8 cellular contexts compared by ENCODE assay signal in the genomic region with DNA sequence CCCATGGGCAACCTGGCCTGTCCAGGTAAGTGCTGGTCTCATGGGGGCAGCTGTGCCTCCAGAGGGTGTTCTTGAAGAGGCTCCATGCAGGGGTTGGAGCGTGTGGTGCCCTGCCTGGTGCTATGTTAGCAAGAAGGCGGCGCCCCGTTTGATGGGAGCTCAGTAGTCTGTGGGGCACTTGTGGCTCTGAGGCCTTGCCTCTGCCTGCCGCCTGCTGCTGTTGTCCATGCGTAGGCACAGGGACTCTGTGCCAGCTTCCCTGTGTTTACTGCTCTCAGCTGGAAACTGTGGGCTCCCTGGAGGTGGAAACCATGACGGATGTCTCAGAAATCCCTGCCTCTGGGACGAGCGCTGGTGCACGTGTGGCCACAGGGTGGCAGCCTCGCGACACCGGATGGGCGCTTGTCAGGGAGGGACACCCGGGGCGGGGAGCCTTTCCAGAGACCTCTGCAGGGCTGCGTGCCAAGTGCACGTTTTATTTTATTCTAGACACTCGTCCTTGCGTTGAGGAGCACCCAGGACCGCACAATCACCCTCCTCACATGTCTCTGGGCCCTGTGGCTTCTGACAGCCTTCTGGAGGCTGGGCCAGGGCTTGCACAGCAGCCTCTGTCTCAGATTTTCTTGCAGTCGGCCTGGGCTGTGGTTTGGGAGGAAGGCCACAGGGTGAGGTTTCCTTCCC. TPM values are rescaled to one million over a fixed set of nuclear protein-coding genes. Genes with fewer than 3 reads are reported as not detected.
DNase-seq lines count a peak whose midpoint lies in the region; ATAC-seq and TF ChIP-seq lines count a peak whose summit lies in the region.

No MANE protein-coding gene starts in this region.

- H2BK5ac ChIP-seq in mesenchymal stem cell (ENCODE audit: low read depth, low read length, poor library complexity, severe bottlenecking): no peak overlapping the region

- no peak overlapping the region for H2BK12ac ChIP-seq in mesenchymal stem cell (ENCODE audit: low read length in 2 of 2)

- H3K23ac ChIP-seq in mesenchymal stem cell (ENCODE audit: low read length in 2 of 2): no peak overlapping the region

- peaks cover 13% of the 10 kb centered on the region for H3K36me3 Mint-ChIP-seq in Caco-2 (ENCODE audit: insufficient read depth, unreplicated experiment)

- 0 out of 2 replicates have a peak, but pooled peaks cover 5% of the 10 kb centered on the region for H3K4me1 ChIP-seq in Caco-2
- peaks cover 67% of the 10 kb centered on the region for H3K4me1 ChIP-seq in mesenchymal stem cell (ENCODE audit: control insufficient read depth, insufficient read depth, low read depth, low read length)

- no peak overlapping the region for H2BK15ac ChIP-seq in mesenchymal stem cell (ENCODE audit: low read depth, poor library complexity, severe bottlenecking)

- peak overlapping the region; percentile 3 to 6 for H3K4ac ChIP-seq in mesenchymal stem cell (ENCODE audit: low read depth in 1 of 2, low read length in 2 of 2)

- H3K4me1 Mint-ChIP-seq in Caco-2 (ENCODE audit: low read depth, unreplicated experiment): no peaks in the 10 kb centered on the region

- H3K18ac ChIP-seq in mesenchymal stem cell (ENCODE audit: low read depth in 1 of 2, low read length in 2 of 2): peak overlapping the region in 1 of 2 experiments; percentile 73

- POLR2A ChIA-PET in Caco-2 (lab: Charles Lee): interaction anchor here (0.5 kb wide), 1 partner anchor 25 kb away, joined by 3 read pairs; no protein-coding TSS in a partner anchor

- CTCF ChIA-PET in Caco-2 (lab: Charles Lee): interaction anchor here (0.6 kb wide), 1 partner anchor 184 kb away, joined by 3 read pairs; no protein-coding TSS in a partner anchor

- H3K4me2 ChIP-seq in mesenchymal stem cell (ENCODE audit: low read length, poor library complexity, severe bottlenecking): no peak overlapping the region

- peak; percentile 76 for ATAC-seq in GM21423 (IDR thresholded peaks at IDR 0.05; ENCODE audit: unreplicated experiment)

- H4K91ac ChIP-seq in mesenchymal stem cell (ENCODE audit: low read length): no peak overlapping the region

- H3K4me3 Mint-ChIP-seq in Caco-2 (ENCODE audit: unreplicated experiment): no peak overlapping the region

- H3K9me3 Mint-ChIP-seq in Caco-2 (ENCODE audit: unreplicated experiment): no peaks in the 10 kb centered on the region

- intact Hi-C loops in Caco-2 (cut with micrococcal nuclease; ENCODE audit: unreplicated experiment): loop anchor here (1.0 kb wide), 2 partner anchors 184 to 281 kb away; no protein-coding TSS in a partner anchor

- H3K27me3 ChIP-seq in Caco-2 (replicated peaks; ENCODE audit: control insufficient read depth, insufficient read depth, low read length): no peaks in the 10 kb centered on the region
- no peaks in the 10 kb centered on the region for H3K27me3 ChIP-seq in mesenchymal stem cell (ENCODE audit: control insufficient read depth in 1 of 2, insufficient read depth in 1 of 2, low read length in 2 of 2)

- H3K4me3 ChIP-seq in Caco-2 (ENCODE audit: low read depth, low read length) (no peak overlapping the region), mesenchymal stem cell (ENCODE audit: insufficient read depth in 1 of 2, low read depth in 1 of 2, low read length in 2 of 2) (no peak overlapping the region)

- H3K9me3 ChIP-seq in Caco-2: no peaks in the 10 kb centered on the region
- no peaks in the 10 kb centered on the region for H3K9me3 ChIP-seq in mesenchymal stem cell (ENCODE audit: control insufficient read depth, low read length)

- H3K14ac ChIP-seq in mesenchymal stem cell (ENCODE audit: low read length in 2 of 2): no peak overlapping the region

- peak overlapping the region; percentile 71 for H4K8ac ChIP-seq in mesenchymal stem cell (ENCODE audit: low read length)

- H3K36me3 ChIP-seq in Caco-2 (ENCODE audit: control insufficient read depth, insufficient read depth, low read length) (no peaks in the 10 kb centered on the region; the same call in 1 of the 2 replicates), mesenchymal stem cell (ENCODE audit: control insufficient read depth in 1 of 2, insufficient read depth in 2 of 2, low read depth in 1 of 2, low read length in 2 of 2) (peaks cover 39 to 46% of the 10 kb centered on the region in 2 experiments)

- H3K27ac Mint-ChIP-seq in Caco-2 (ENCODE audit: unreplicated experiment): no peak overlapping the region

- H2BK120ac ChIP-seq in mesenchymal stem cell (ENCODE audit: low read depth, low read length): no peak overlapping the region

- BruUV-seq in Caco-2 (replicated peaks; lab: Mats Ljungman, UMichigan): no TSS peak

- no peaks in the 10 kb centered on the region for H3K27me3 Mint-ChIP-seq in Caco-2 (ENCODE audit: insufficient read depth, unreplicated experiment)

- no peak overlapping the region for H2AFZ ChIP-seq in mesenchymal stem cell (ENCODE audit: low read depth, low read length)

- WGBS in mesenchymal stem cell: 24% methylated on average over 21 of the region's 22 CpGs

- H3K9ac ChIP-seq in mesenchymal stem cell (ENCODE audit: low read length): peak overlapping the region; percentile 22

- TF ChIP-seq CTCF in Caco-2 (IDR thresholded peaks at IDR 0.05; ENCODE audit: insufficient read depth in 1 of 2, low read depth in 1 of 2, low read length in 1 of 2, severe bottlenecking in 1 of 2, unreplicated experiment in 1 of 2): peak; percentile 90 to 96

- peaks cover 32% of the 10 kb centered on the region for H3K79me1 ChIP-seq in mesenchymal stem cell (replicated peaks; ENCODE audit: low read length, poor library complexity, severe bottlenecking)

- no peak overlapping the region for H3K27ac ChIP-seq in mesenchymal stem cell (ENCODE audit: low read length, poor library complexity, severe bottlenecking)

- DNase-seq in Caco-2 (peak; percentile 80 to 89), HT-29 (ENCODE audit: low spot score) (peak; percentile 80), NOMO-1 (lab: John Stamatoyannopoulos, UW; ENCODE audit: unreplicated experiment in 2 of 2) (peak; percentile 27 to 46), mesenchymal stem cell (peak; percentile 85)
- peak; percentile 74 to 79 for DNase-seq in activated CD8-positive, alpha-beta memory T cell treated with anti-CD3 and anti-CD28 coated beads for 1 hour (ENCODE audit: extremely low read depth in 1 of 2, low read depth in 1 of 2)
- DNase-seq in effector CD4-positive, alpha-beta T cell: peak; percentile 84
- peak; percentile 76 for DNase-seq in stimulated activated CD8-positive, alpha-beta memory T cell treated with anti-CD3 and anti-CD28 coated beads, Interleukin-15, amount 100 ng/mL, for 1 hour (ENCODE audit: low read depth)

- H2AK5ac ChIP-seq in mesenchymal stem cell (ENCODE audit: low read length, severe bottlenecking): peak overlapping the region; percentile 66

RNA-seq across cellular contexts. Expression of a gene that starts 27.1 kb away (rescaled TPM):
- 29.1 and 30.3 TPM in 2 replicates for total RNA-seq in Caco-2 (2022)
- total RNA-seq in HT-29 (2014; rRNA removed; shearing (Covaris generic)): 56.8 and 57.1 TPM in 2 replicates
- 17.0 TPM for polyA plus RNA-seq in mesenchymal stem cell (2013, experiment 1 of 2)
- 15.9 TPM for polyA plus RNA-seq in mesenchymal stem cell (2013, experiment 2 of 2)

RNA-seq across cellular contexts. Expression of a gene that starts 27.3 kb away (rescaled TPM):
- total RNA-seq in Caco-2 (2022): 25.3 and 27.1 TPM in 2 replicates
- total RNA-seq in HT-29 (2014; rRNA removed; shearing (Covaris generic)): 46.1 and 49.6 TPM in 2 replicates
- 9.8 TPM for polyA plus RNA-seq in mesenchymal stem cell (2013, experiment 1 of 2)
- 10.1 TPM for polyA plus RNA-seq in mesenchymal stem cell (2013, experiment 2 of 2)

RNA-seq across cellular contexts. Expression of a gene that starts 53.1 kb away (rescaled TPM):
- total RNA-seq in Caco-2 (2022): not detected in 2 replicates
- not detected in 2 replicates for total RNA-seq in HT-29 (2014; rRNA removed; shearing (Covaris generic))
- not detected for polyA plus RNA-seq in mesenchymal stem cell (2013, experiment 1 of 2)
- not detected for polyA plus RNA-seq in mesenchymal stem cell (2013, experiment 2 of 2)
